2 cellular contexts compared by ENCODE assay signal in the genomic region with DNA sequence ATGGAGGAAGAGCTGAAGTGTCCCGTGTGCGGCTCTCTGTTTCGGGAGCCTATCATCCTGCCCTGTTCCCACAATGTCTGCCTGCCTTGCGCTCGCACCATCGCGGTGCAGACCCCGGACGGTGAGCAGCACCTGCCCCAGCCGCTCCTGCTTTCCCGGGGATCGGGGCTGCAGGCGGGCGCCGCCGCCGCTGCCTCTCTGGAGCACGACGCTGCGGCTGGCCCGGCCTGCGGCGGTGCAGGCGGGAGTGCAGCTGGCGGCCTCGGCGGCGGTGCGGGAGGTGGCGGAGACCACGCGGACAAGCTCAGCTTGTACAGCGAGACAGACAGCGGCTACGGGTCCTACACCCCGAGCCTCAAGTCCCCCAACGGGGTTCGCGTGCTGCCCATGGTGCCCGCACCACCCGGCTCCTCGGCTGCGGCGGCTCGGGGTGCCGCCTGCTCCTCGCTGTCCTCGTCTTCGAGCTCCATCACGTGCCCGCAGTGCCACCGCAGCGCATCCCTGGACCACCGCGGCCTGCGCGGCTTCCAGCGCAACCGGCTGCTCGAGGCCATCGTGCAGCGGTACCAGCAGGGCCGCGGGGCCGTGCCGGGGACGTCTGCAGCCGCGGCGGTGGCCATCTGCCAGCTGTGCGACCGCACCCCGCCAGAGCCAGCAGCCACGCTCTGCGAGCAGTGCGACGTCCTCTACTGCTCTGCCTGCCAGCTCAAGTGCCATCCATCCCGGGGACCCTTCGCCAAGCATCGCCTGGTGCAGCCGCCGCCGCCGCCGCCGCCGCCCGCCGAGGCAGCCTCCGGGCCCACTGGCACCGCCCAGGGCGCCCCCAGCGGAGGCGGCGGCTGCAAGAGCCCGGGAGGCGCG.
TF ChIP-seq lines count a peak whose summit lies in the region.

No MANE protein-coding gene starts in this region.

TF ChIP-seq in IMR-90, 13 proteins besides CTCF, POLR2A, EP300 and RAD21:
- TF ChIP-seq MAFK (IDR thresholded peaks at IDR 0.05; ENCODE audit: low read depth, low read length) (no peak), SMC3 (IDR thresholded peaks at IDR 0.05; ENCODE audit: low read depth, low read length) (no peak), CEBPB (IDR thresholded peaks at IDR 0.05; ENCODE audit: low read depth, low read length) (no peak)
TF ChIP-seq in IMR-90: peak in this region for 0.

TF ChIP-seq in H1, 55 proteins besides CTCF, POLR2A, EP300 and RAD21:
- TF ChIP-seq RNF2 (IDR thresholded peaks at IDR 0.05; ENCODE audit: borderline replicate concordance, low read depth, low read length, missing control alignments, poor library complexity, severe bottlenecking) (peak; percentile 46), MAFK (IDR thresholded peaks at IDR 0.05; ENCODE audit: low read depth, low read length) (no peak), JUN (IDR thresholded peaks at IDR 0.05; ENCODE audit: low read depth, low read length) (no peak), BCL11A (IDR thresholded peaks at IDR 0.05; ENCODE audit: low read depth in 2 of 2, low read length in 2 of 2) (no peak), POLR2AphosphoS5 (IDR thresholded peaks at IDR 0.05; ENCODE audit: low read depth, low read length) (no peak), EZH2 (IDR thresholded peaks at IDR 0.05; ENCODE audit: low read depth, low read length, severe bottlenecking) (peak; percentile 79), SIRT6 (IDR thresholded peaks at IDR 0.05; ENCODE audit: low read length) (no peak), TEAD4 (IDR thresholded peaks at IDR 0.05; ENCODE audit: low read depth, low read length) (no peak), JUND (IDR thresholded peaks at IDR 0.05; ENCODE audit: low read length) (no peak), YY1 (IDR thresholded peaks at IDR 0.05; ENCODE audit: low read depth, low read length) (no peak), KDM1A (IDR thresholded peaks at IDR 0.05; ENCODE audit: borderline replicate concordance, low read length) (no peak), SUZ12 (IDR thresholded peaks at IDR 0.05; ENCODE audit: low read length) (peak; percentile 83), POU5F1 (IDR thresholded peaks at IDR 0.05; ENCODE audit: low read depth, low read length) (no peak), CREB1 (IDR thresholded peaks at IDR 0.05) (no peak), SIN3A (conservative IDR thresholded peaks at IDR 0.05 in 1 of 2, IDR thresholded peaks at IDR 0.05 in 1 of 2; ENCODE audit: low read depth in 1 of 2, low read length in 2 of 2) (no peak), HDAC6 (IDR thresholded peaks at IDR 0.05; ENCODE audit: low read depth, low read length) (no peak), CHD2 (IDR thresholded peaks at IDR 0.05; ENCODE audit: low read length) (no peak), CEBPB (IDR thresholded peaks at IDR 0.05; ENCODE audit: low read depth, low read length) (no peak), EGR1 (IDR thresholded peaks at IDR 0.05; ENCODE audit: borderline replicate concordance, low read depth, low read length) (no peak), HDAC2 (IDR thresholded peaks at IDR 0.05; ENCODE audit: borderline replicate concordance in 1 of 2, low read depth in 2 of 2, low read length in 2 of 2) (no peak), SAP30 (IDR thresholded peaks at IDR 0.05; ENCODE audit: insufficient read depth, insufficient replicate concordance, low read length) (no peak), CBX5 (IDR thresholded peaks at IDR 0.05; ENCODE audit: low read depth, low read length) (no peak), BRCA1 (IDR thresholded peaks at IDR 0.05; ENCODE audit: low read depth, low read length) (no peak), GTF2F1 (IDR thresholded peaks at IDR 0.05; ENCODE audit: borderline replicate concordance, low read depth, low read length) (no peak), NRF1 (IDR thresholded peaks at IDR 0.05; ENCODE audit: low read depth, low read length) (no peak), KDM4A (IDR thresholded peaks at IDR 0.05; ENCODE audit: low read depth, low read length, severe bottlenecking) (no peak), CTBP2 (IDR thresholded peaks at IDR 0.05; ENCODE audit: borderline replicate concordance, insufficient read depth, insufficient read length, low read length) (no peak), SP1 (IDR thresholded peaks at IDR 0.05; ENCODE audit: low read depth, low read length) (no peak), CHD1 (IDR thresholded peaks at IDR 0.05; ENCODE audit: low read depth, low read length) (no peak)
- TF ChIP-seq, protein P1, sequence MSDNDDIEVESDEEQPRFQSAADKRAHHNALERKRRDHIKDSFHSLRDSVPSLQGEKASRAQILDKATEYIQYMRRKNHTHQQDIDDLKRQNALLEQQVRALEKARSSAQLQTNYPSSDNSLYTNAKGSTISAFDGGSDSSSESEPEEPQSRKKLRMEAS (IDR thresholded peaks at IDR 0.05): peak; percentile 92
- TF ChIP-seq, protein P2, sequence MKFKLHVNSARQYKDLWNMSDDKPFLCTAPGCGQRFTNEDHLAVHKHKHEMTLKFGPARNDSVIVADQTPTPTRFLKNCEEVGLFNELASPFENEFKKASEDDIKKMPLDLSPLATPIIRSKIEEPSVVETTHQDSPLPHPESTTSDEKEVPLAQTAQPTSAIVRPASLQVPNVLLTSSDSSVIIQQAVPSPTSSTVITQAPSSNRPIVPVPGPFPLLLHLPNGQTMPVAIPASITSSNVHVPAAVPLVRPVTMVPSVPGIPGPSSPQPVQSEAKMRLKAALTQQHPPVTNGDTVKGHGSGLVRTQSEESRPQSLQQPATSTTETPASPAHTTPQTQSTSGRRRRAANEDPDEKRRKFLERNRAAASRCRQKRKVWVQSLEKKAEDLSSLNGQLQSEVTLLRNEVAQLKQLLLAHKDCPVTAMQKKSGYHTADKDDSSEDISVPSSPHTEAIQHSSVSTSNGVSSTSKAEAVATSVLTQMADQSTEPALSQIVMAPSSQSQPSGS (IDR thresholded peaks at IDR 0.05; ENCODE audit: low read length): no peak
- TF ChIP-seq, protein P3, sequence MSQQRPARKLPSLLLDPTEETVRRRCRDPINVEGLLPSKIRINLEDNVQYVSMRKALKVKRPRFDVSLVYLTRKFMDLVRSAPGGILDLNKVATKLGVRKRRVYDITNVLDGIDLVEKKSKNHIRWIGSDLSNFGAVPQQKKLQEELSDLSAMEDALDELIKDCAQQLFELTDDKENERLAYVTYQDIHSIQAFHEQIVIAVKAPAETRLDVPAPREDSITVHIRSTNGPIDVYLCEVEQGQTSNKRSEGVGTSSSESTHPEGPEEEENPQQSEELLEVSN (IDR thresholded peaks at IDR 0.05): peak; percentile 91
